Comparison of ENCODE assay signal across 8 cellular contexts in the genomic region with DNA sequence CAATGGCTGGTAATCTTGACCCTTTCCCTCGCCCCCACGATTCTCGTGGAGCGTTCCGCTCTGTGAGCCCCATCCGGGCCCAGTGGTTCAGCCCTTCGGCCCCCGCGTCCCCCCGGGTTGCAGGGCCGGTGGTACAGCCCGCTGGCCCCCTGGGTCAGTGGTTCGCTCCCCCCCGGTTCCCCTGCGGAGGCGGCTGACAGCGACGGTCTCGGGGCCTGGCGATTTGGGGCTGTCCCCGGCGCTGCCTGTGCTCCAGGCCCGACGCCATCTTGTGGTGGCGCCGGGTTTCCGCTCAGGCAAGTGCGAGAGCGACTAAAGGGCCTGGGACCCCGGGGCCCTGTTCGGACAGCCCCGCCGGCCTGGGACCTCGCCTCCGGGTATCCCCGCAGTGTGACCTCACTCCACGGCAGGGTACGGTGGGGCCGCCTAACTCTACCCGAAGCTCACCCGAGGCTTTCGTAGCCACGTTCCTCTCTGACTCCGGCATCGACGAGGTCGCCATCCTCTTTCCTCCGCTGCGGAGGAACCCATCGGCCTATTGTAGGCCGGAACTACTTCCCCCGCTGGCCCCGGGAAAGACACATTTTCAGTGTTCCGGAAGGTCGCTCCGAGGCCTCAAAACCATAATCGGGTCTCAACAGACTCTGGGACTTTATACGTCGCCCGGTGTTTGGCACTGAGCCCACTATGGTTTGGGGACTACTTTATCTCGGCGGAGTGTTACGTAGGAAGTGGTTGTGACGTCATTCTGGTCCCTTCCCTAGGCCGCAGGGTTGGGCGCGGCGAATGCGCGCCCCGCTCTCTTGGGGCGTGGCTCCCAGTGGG. TPM values are rescaled to one million over a fixed set of nuclear protein-coding genes. Genes with fewer than 3 reads are reported as not detected.
A peak's percentile ranks its signal among the peaks of the same experiment; 100 is the strongest.
DNase-seq lines count a peak whose midpoint lies in the region; ATAC-seq and TF ChIP-seq lines count a peak whose summit lies in the region.

A gene with protein sequence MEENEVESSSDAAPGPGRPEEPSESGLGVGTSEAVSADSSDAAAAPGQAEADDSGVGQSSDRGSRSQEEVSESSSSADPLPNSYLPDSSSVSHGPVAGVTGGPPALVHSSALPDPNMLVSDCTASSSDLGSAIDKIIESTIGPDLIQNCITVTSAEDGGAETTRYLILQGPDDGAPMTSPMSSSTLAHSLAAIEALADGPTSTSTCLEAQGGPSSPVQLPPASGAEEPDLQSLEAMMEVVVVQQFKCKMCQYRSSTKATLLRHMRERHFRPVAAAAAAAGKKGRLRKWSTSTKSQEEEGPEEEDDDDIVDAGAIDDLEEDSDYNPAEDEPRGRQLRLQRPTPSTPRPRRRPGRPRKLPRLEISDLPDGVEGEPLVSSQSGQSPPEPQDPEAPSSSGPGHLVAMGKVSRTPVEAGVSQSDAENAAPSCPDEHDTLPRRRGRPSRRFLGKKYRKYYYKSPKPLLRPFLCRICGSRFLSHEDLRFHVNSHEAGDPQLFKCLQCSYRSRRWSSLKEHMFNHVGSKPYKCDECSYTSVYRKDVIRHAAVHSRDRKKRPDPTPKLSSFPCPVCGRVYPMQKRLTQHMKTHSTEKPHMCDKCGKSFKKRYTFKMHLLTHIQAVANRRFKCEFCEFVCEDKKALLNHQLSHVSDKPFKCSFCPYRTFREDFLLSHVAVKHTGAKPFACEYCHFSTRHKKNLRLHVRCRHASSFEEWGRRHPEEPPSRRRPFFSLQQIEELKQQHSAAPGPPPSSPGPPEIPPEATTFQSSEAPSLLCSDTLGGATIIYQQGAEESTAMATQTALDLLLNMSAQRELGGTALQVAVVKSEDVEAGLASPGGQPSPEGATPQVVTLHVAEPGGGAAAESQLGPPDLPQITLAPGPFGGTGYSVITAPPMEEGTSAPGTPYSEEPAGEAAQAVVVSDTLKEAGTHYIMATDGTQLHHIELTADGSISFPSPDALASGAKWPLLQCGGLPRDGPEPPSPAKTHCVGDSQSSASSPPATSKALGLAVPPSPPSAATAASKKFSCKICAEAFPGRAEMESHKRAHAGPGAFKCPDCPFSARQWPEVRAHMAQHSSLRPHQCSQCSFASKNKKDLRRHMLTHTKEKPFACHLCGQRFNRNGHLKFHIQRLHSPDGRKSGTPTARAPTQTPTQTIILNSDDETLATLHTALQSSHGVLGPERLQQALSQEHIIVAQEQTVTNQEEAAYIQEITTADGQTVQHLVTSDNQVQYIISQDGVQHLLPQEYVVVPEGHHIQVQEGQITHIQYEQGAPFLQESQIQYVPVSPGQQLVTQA (N-terminal part only) (minus strand): TSS at position 529 of the 825 bp plus-strand sequence. CDS start 793 bp downstream, outside the sequence.

- H3K9ac ChIP-seq in parathyroid adenoma, result peak within 1 kb of the TSS; percentile 74

- H3K4me2 ChIP-seq in parathyroid adenoma (ENCODE audit: low read length), result peak within 1 kb of the TSS; percentile 77

- peaks cover 20% of the 10 kb centered on the region for H3K36me3 Mint-ChIP-seq in activated naive CD8-positive, alpha-beta T cell treated with anti-CD3 and anti-CD28 coated beads, Interleukin-2, amount 50 U/mL, for 24 hours (ENCODE audit: low read depth)

- no peaks in the 10 kb centered on the region for H3K27me3 ChIP-seq in parathyroid adenoma (ENCODE audit: control insufficient read depth, insufficient read depth, low read length)
- H3K27me3 ChIP-seq in tibial nerve, result no peaks in the 10 kb centered on the region

- WGBS in tibial nerve, 2 donors, result 0 to 1% methylated on average over 38 to 66 of the region's 72 CpGs

- DNase-seq in NCI-H1417 treated with DMSO at 0.1 percent for 48 hours (lab: John Stamatoyannopoulos, UW) (peak; percentile 89), SW480 (ENCODE audit: low spot score) (peak; percentile 99), Right ventricle myocardium superior (peak; percentile 97), tibial nerve (ENCODE audit: low spot score in 2 of 2) (peak; percentile 90 to 91)
- peak; percentile 96 for DNase-seq in activated naive CD8-positive, alpha-beta T cell treated with anti-CD3 and anti-CD28 coated beads, Interleukin-2, amount 50 U/mL, for 24 hours

- intact Hi-C loops in Right ventricle myocardium superior (cut with DNase I), result no loop called here

- H3K9me3 ChIP-seq in parathyroid adenoma (ENCODE audit: control insufficient read depth, low read length) (no peaks in the 10 kb centered on the region), tibial nerve (no peaks in the 10 kb centered on the region)

- peak within 1 kb of the TSS; percentile 98 for H2AFZ ChIP-seq in parathyroid adenoma

- H3K4me3 ChIP-seq in parathyroid adenoma (ENCODE audit: low read depth, low read length) (peak within 1 kb of the TSS; percentile 73), tibial nerve (peak within 1 kb of the TSS; percentile 64 to 86 (median 84))

- TF ChIP-seq EP300 in tibial nerve (IDR thresholded peaks at IDR 0.05), result peak; percentile 91 to 93

- peak within 1 kb of the TSS; percentile 99 for H3K27ac Mint-ChIP-seq in activated naive CD8-positive, alpha-beta T cell treated with anti-CD3 and anti-CD28 coated beads, Interleukin-2, amount 50 U/mL, for 24 hours

- H3K4me1 Mint-ChIP-seq in activated naive CD8-positive, alpha-beta T cell treated with anti-CD3 and anti-CD28 coated beads, Interleukin-2, amount 50 U/mL, for 24 hours, result peaks cover 20% of the 10 kb centered on the region

- peak within 1 kb of the TSS; percentile 99 for H3K27ac ChIP-seq in parathyroid adenoma
- peak within 1 kb of the TSS; percentile 99 to 100 (median 99) for H3K27ac ChIP-seq in tibial nerve

- H3K4me1 ChIP-seq in parathyroid adenoma (peaks cover 11% of the 10 kb centered on the region), tibial nerve (peaks cover 0 to 38% (median 14%) of the 10 kb centered on the region in 4 donors)

- TF ChIP-seq CTCF in GM12874 (IDR thresholded peaks at IDR 0.05; ENCODE audit: insufficient read depth, low read depth, low read length) (0 out of 2 replicates have a peak, but pooled peaks have one; percentile 12), parathyroid adenoma (IDR thresholded peaks at IDR 0.05) (peak; percentile 56), tibial nerve (IDR thresholded peaks at IDR 0.05) (peak; percentile 42 to 90 (median 63))

- peak; percentile 44 to 79 for TF ChIP-seq POLR2A in tibial nerve (IDR thresholded peaks at IDR 0.05)

- peaks cover 5% of the 10 kb centered on the region for H3K27me3 Mint-ChIP-seq in activated naive CD8-positive, alpha-beta T cell treated with anti-CD3 and anti-CD28 coated beads, Interleukin-2, amount 50 U/mL, for 24 hours

- ATAC-seq in HG02763 (IDR thresholded peaks at IDR 0.05; ENCODE audit: unreplicated experiment) (peak; percentile 76), Right ventricle myocardium superior (ENCODE audit: poor library complexity) (peak; percentile 96)
- ATAC-seq in activated naive CD8-positive, alpha-beta T cell treated with anti-CD3 and anti-CD28 coated beads, Interleukin-2, amount 50 U/mL, for 24 hours, result peak; percentile 80

- no peaks in the 10 kb centered on the region for H3K36me3 ChIP-seq in parathyroid adenoma (ENCODE audit: control insufficient read depth, insufficient read depth, low read length)
- H3K36me3 ChIP-seq in tibial nerve, result peaks cover 0 to 26% (median 9%) of the 10 kb centered on the region in 3 donors

- no peaks in the 10 kb centered on the region for H3K9me3 Mint-ChIP-seq in activated naive CD8-positive, alpha-beta T cell treated with anti-CD3 and anti-CD28 coated beads, Interleukin-2, amount 50 U/mL, for 24 hours

- H3K4me3 Mint-ChIP-seq in activated naive CD8-positive, alpha-beta T cell treated with anti-CD3 and anti-CD28 coated beads, Interleukin-2, amount 50 U/mL, for 24 hours, result peak within 1 kb of the TSS; percentile 95

- peaks cover 5% of the 10 kb centered on the region for H3K79me2 ChIP-seq in parathyroid adenoma

RNA-seq across cellular contexts. Expression of the gene that starts here (rescaled TPM):
- 7.6 TPM for total RNA-seq in Right ventricle myocardium superior
- 10 to 100 TPM; 24.3 to 42.3 (median 28.6) TPM for total RNA-seq in tibial nerve

Comparison
In these comparisons a context has a peak if more than half of its experiments do, and no peak if none do; other contexts are left out.
1. Peak in every context shown above with its lines: DNase-seq, ATAC-seq, H3K4me3 ChIP-seq and H3K27ac ChIP-seq.
2. CTCF ChIP-seq: peak in every context shown above with its lines; median percentile 63 in tibial nerve; 56 in parathyroid adenoma; 12 in GM12874.